ENCODE assay signal across 15 cellular contexts in genomic region chr14:77822307-77822706, GRCh38. TPM values are rescaled to one million over a fixed set of nuclear protein-coding genes. Genes with fewer than 3 reads are reported as not detected.
DNase-seq lines count a peak whose midpoint lies in the region; ATAC-seq, FAIRE-seq and TF ChIP-seq lines count a peak whose summit lies in the region.
"Had no signal": no experiment of that assay in that cellular context is flagged by ENCODE, and none has a peak within 500 bp of the region (broad histone marks: within the 10 kb centered on the region; RNA-seq: fewer than 3 reads in every experiment).

No MANE protein-coding gene starts in this region.

- TF ChIP-seq RAD21 in A549 (conservative IDR thresholded peaks at IDR 0.05 in 1 of 2, IDR thresholded peaks at IDR 0.05 in 1 of 2) = no peak

- H3K9ac ChIP-seq in mesendoderm (ENCODE audit: low read length) = no peak overlapping the region

- H3K27ac ChIP-seq in A549 = no peak overlapping the region
- H3K27ac ChIP-seq in WERI-Rb-1 = no peak overlapping the region
- H3K27ac ChIP-seq in mesendoderm (ENCODE audit: low read depth, low read length) = no peak overlapping the region

- H3K4me3 ChIP-seq in A549 (no peak overlapping the region), WERI-Rb-1 (ENCODE audit: low read depth, low read length) (no peak overlapping the region), mesendoderm (ENCODE audit: low read length) (no peak overlapping the region)

- no peak overlapping the region for H3K18ac ChIP-seq in mesendoderm (ENCODE audit: low read length)

- no peak for TF ChIP-seq POLR2A in A549 (IDR thresholded peaks at IDR 0.05; ENCODE audit: low read length)

- H3K23ac ChIP-seq in mesendoderm (ENCODE audit: low read length) = no peak overlapping the region

- CTCF ChIA-PET in A549 (lab: Yijun Ruan, JAX) = interaction anchor here (0.6 to 1.4 kb wide), 2 partner anchors 22 to 75 kb away, joined by 4 to 5 read pairs; no protein-coding TSS in a partner anchor

- no peaks in the 10 kb centered on the region for H3K9me3 ChIP-seq in A549
- H3K9me3 ChIP-seq in WERI-Rb-1 (ENCODE audit: severe bottlenecking) = no peaks in the 10 kb centered on the region

- no peak for FAIRE-seq in A549 (lab: Jason Lieb, UNC)
- FAIRE-seq: G401.6, GM12891 had no signal

- H3K4me1 ChIP-seq in A549 (no peaks in the 10 kb centered on the region), mesendoderm (ENCODE audit: control insufficient read depth, low read depth, low read length) (no peaks in the 10 kb centered on the region)

- no peak overlapping the region for H3K4me2 ChIP-seq in A549
- no peak overlapping the region for H3K4me2 ChIP-seq in mesendoderm (ENCODE audit: low read length)

- H3K79me2 ChIP-seq in mesendoderm (ENCODE audit: control insufficient read depth, insufficient read depth, low read length) = no peaks in the 10 kb centered on the region

- no peak overlapping the region for H2BK120ac ChIP-seq in mesendoderm (ENCODE audit: low read depth, low read length)

- DNase-seq in A549 (ENCODE audit: low read depth in 1 of 2, low spot score in 1 of 2) (no peak), DMS79 (lab: John Stamatoyannopoulos, UW) (peak; percentile 92), WERI-Rb-1 (peak; percentile 42), mesendoderm (peak; percentile 18), posterior vena cava (ENCODE audit: low spot score) (no peak)
- DNase-seq in stimulated activated CD4-positive, alpha-beta T cell treated with anti-CD3 and anti-CD28 coated beads, Interleukin-2, amount 100 ng/mL, for 48 hours = no peak
- DNase-seq: CD8-positive, alpha-beta T cell; COR-L47; EL; HCEC 1CT; IMR-90; KG1 had no signal

- H3K36me3 ChIP-seq in WERI-Rb-1 (no peaks in the 10 kb centered on the region), mesendoderm (ENCODE audit: control insufficient read depth, insufficient read depth, low read length) (no peaks in the 10 kb centered on the region)

- H2BK15ac ChIP-seq in mesendoderm (replicated peaks; ENCODE audit: low read depth) = no peak overlapping the region

- no peak for TF ChIP-seq CTCF in A549 (IDR thresholded peaks at IDR 0.05)
- no peak for TF ChIP-seq CTCF in WERI-Rb-1 (IDR thresholded peaks at IDR 0.05; ENCODE audit: low read depth, low read length)

- no peak overlapping the region for H2BK5ac ChIP-seq in mesendoderm (ENCODE audit: low read length)

- H2AK5ac ChIP-seq in mesendoderm (ENCODE audit: low read length) = no peak overlapping the region

- 92% methylated on average over 5 of the region's 5 CpGs for WGBS in A549 (ENCODE audit: missing lambda C conversion rate)
- no CpG with 5 or more reads among the region's 5 CpGs for WGBS in mesendoderm (ENCODE audit: extremely low coverage, insufficient coverage, low lambda C conversion rate)

- POLR2A ChIA-PET in A549 (lab: Yijun Ruan, JAX) = no interaction called here

- no peak overlapping the region for H3K56ac ChIP-seq in mesendoderm (ENCODE audit: low read length)

- H3K79me1 ChIP-seq in mesendoderm (ENCODE audit: low read length) = no peaks in the 10 kb centered on the region

- no peak overlapping the region for H4K5ac ChIP-seq in mesendoderm (ENCODE audit: low read length)

- TF ChIP-seq EP300 in A549 (IDR thresholded peaks at IDR 0.05) = no peak

- no peak overlapping the region for H3K4ac ChIP-seq in mesendoderm (ENCODE audit: low read depth, low read length)

- H3K27me3 ChIP-seq in WERI-Rb-1 (ENCODE audit: insufficient read depth, low read depth, severe bottlenecking) (no peaks in the 10 kb centered on the region), mesendoderm (ENCODE audit: insufficient read depth, low read length, poor library complexity) (no peaks in the 10 kb centered on the region)

- intact Hi-C loops in posterior vena cava (cut with DNase I) = no loop called here

- ATAC-seq in A549 (peak; percentile 30 to 39; a peak in 1 of 6 replicates), GM18868 (IDR thresholded peaks at IDR 0.05; ENCODE audit: unreplicated experiment) (no peak)
- ATAC-seq: CD8-positive, alpha-beta T cell had no signal

- H4K8ac ChIP-seq in mesendoderm (ENCODE audit: low read depth, low read length) = no peak overlapping the region

TF ChIP-seq in A549, 52 proteins besides CTCF, POLR2A, EP300 and RAD21:
- TF ChIP-seq ELK1 (IDR thresholded peaks at IDR 0.05; ENCODE audit: low read depth, low read length) (no peak), BHLHE40 (IDR thresholded peaks at IDR 0.05; ENCODE audit: low read depth, low read length) (no peak), HOXB13 (CRISPR knock-in tag; IDR thresholded peaks at IDR 0.05; ENCODE audit: low read depth) (no peak), CEBPB (IDR thresholded peaks at IDR 0.05) (no peak), FOSB (CRISPR knock-in tag; IDR thresholded peaks at IDR 0.05) (no peak), TFCP2L1 (CRISPR knock-in tag; IDR thresholded peaks at IDR 0.05) (no peak), NFE2L2 (conservative IDR thresholded peaks at IDR 0.05; ENCODE audit: low read length) (no peak), KDM1A (IDR thresholded peaks at IDR 0.05; ENCODE audit: low read depth) (no peak)

RNA-seq across cellular contexts. Expression of gene ADCK1, which starts 22.4 kb away (rescaled TPM):
- polyA plus RNA-seq in A549 (2011; rRNA removed) = 8.1 and 10.0 TPM in 2 replicates
- polyA plus RNA-seq in A549 (2012; cell fraction: cytosol; rRNA removed) = 8.0 and 9.7 TPM in 2 replicates
- polyA plus RNA-seq in A549 (2012; cell fraction: nucleus; rRNA removed) = 27.1 and 32.8 TPM in 2 replicates
- 6.3 to 7.3 TPM (median 6.6 TPM) in 3 replicates for polyA plus RNA-seq in A549 (2017; fragmentation: RNase III; extraction: RNeasy Plus Mini Kit Qiagen cat#74134 plus additional on column Dnase treatment)
- 8.9 and 10.4 TPM in 2 replicates for polyA minus RNA-seq in A549 (2011; rRNA and poly(A)+ RNA removed)
- polyA plus RNA-seq in mesendoderm (2013, experiment 1 of 2) = 6.2 TPM
- polyA plus RNA-seq in mesendoderm (2013, experiment 2 of 2) = 5.6 TPM
- 1 to 10 TPM; 5.0 to 6.2 TPM for total RNA-seq in posterior vena cava

Comparison
In these comparisons a context has a peak if more than half of its experiments do, and no peak if none do; other contexts are left out.
1. DNase-seq: peak in DMS79 (single experiment), WERI-Rb-1 (single experiment) and mesendoderm (single experiment); none in A549 (0 of 2), stimulated activated CD4-positive, alpha-beta T cell treated with anti-CD3 and anti-CD28 coated beads, Interleukin-2, amount 100 ng/mL, for 48 hours (0 of 2) and posterior vena cava (single experiment).